In the genomic region with DNA sequence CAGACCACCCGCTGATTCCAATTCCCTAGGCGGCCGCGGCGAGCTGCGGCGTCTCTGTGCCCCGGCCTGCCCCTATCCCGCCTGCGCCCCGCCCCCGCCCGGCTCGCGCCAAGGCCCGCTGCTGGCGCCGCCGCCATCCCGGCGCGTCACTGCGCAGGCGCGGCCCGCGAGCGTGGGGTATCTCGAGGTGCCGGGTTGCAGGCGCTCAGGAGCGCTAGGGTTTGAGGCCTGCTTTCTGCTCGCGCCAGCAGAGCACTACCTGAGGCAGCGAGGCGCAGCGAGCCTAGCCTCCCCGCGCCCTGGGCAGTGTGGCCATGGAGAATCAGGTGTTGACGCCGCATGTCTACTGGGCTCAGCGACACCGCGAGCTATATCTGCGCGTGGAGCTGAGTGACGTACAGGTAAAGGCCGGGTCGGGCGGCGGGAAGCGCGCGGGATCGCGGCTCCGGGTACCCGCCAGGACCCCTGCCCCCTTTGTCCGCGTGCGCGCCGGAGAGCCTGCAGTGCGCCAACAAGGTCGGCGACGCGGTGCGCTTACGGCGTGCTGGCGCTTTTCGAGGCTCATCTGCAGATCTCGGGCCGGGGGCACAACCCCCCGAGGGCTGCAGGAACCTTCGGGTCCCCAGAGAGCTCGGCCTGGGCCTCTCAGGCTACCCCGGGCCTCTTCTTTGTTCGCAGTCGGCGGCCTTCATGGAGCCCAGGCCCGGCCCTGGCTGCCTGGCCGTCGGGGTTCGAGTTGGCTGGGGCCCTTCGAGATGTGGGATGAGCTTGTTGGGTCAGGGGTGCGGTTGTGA, we compare ENCODE assay signal across 8 cellular contexts. TPM values are rescaled to one million over a fixed set of nuclear protein-coding genes. Genes with fewer than 3 reads are reported as not detected.
DNase-seq lines count a peak whose midpoint lies in the region; ATAC-seq and TF ChIP-seq lines count a peak whose summit lies in the region.

A gene with protein sequence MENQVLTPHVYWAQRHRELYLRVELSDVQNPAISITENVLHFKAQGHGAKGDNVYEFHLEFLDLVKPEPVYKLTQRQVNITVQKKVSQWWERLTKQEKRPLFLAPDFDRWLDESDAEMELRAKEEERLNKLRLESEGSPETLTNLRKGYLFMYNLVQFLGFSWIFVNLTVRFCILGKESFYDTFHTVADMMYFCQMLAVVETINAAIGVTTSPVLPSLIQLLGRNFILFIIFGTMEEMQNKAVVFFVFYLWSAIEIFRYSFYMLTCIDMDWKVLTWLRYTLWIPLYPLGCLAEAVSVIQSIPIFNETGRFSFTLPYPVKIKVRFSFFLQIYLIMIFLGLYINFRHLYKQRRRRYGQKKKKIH (plus strand): TSS at position 146 of the 794 bp plus-strand sequence. CDS start 169 bp downstream, at position 315.

- H3K4me3 ChIP-seq in AG10803 (ENCODE audit: low read length) = peak within 1 kb of the TSS; percentile 94
- peak within 1 kb of the TSS; percentile 83 to 94 for H3K4me3 ChIP-seq in left lung

- no peaks in the 10 kb centered on the region for H3K36me3 Mint-ChIP-seq in dendritic cell treated with granulocyte-macrophage colony-stimulating factor and Interleukin-4, amounts not matched to agents 40 ng/mL and 50 ng/mL, for 4 days (ENCODE audit: low read depth)

- no peaks in the 10 kb centered on the region for H3K36me3 ChIP-seq in left lung

- peaks cover 7% of the 10 kb centered on the region for H3K4me1 Mint-ChIP-seq in dendritic cell treated with granulocyte-macrophage colony-stimulating factor and Interleukin-4, amounts not matched to agents 40 ng/mL and 50 ng/mL, for 4 days (ENCODE audit: low read depth)

- H3K27me3 Mint-ChIP-seq in dendritic cell treated with granulocyte-macrophage colony-stimulating factor and Interleukin-4, amounts not matched to agents 40 ng/mL and 50 ng/mL, for 4 days = no peaks in the 10 kb centered on the region

- no peaks in the 10 kb centered on the region for H3K27me3 ChIP-seq in left lung

- no peak for TF ChIP-seq CTCF in AG10803 (conservative IDR thresholded peaks at IDR 0.05; ENCODE audit: low read length)
- no peak for TF ChIP-seq CTCF in left lung (IDR thresholded peaks at IDR 0.05)

- H3K9me3 ChIP-seq in left lung = no peaks in the 10 kb centered on the region

- peak within 1 kb of the TSS; percentile 80 for H3K4me3 Mint-ChIP-seq in dendritic cell treated with granulocyte-macrophage colony-stimulating factor and Interleukin-4, amounts not matched to agents 40 ng/mL and 50 ng/mL, for 4 days

- peak; percentile 81 for TF ChIP-seq POLR2A in GM19099 (IDR thresholded peaks at IDR 0.05; ENCODE audit: extremely low read depth, insufficient read length, low read depth)

- peaks cover 5 to 21% of the 10 kb centered on the region in 2 donors for H3K4me1 ChIP-seq in left lung

- ATAC-seq in HG03457 (IDR thresholded peaks at IDR 0.05; ENCODE audit: unreplicated experiment) = peak; percentile 57
- peak; percentile 90 for ATAC-seq in left lung

- peak within 1 kb of the TSS; percentile 66 to 78 for H3K27ac ChIP-seq in left lung

- DNase-seq in AG10803 (ENCODE audit: low read depth) (peak; percentile 67), NCI-H526 treated with DMSO at 0.1 percent for 48 hours (lab: John Stamatoyannopoulos, UW) (peak; percentile 77), left lung (peak; percentile 87 to 97)
- peak; percentile 87 for DNase-seq in activated CD4-positive, alpha-beta T cell treated with anti-CD3 and anti-CD28 coated beads, Interleukin-2, amount 50 U/mL, for 1 hour
- DNase-seq in stimulated activated CD4-positive, alpha-beta T cell treated with anti-CD3 and anti-CD28 coated beads, Interleukin-2, amount 100 ng/mL, for 48 hours = peak; percentile 91 to 92

- peak within 1 kb of the TSS; percentile 51 for H3K27ac Mint-ChIP-seq in dendritic cell treated with granulocyte-macrophage colony-stimulating factor and Interleukin-4, amounts not matched to agents 40 ng/mL and 50 ng/mL, for 4 days

- no peaks in the 10 kb centered on the region for H3K9me3 Mint-ChIP-seq in dendritic cell treated with granulocyte-macrophage colony-stimulating factor and Interleukin-4, amounts not matched to agents 40 ng/mL and 50 ng/mL, for 4 days

- intact Hi-C loops in dendritic cell treated with granulocyte-macrophage colony-stimulating factor and Interleukin-4, amounts not matched to agents 40 ng/mL and 50 ng/mL, for 4 days (cut with micrococcal nuclease) = loop anchor here (1.0 kb wide), 1 partner anchor 13 kb away; a partner anchor contains a TSS
- intact Hi-C loops in left lung (cut with DNase I) = no loop called here

RNA-seq across cellular contexts. Expression of the gene that starts here (rescaled TPM):
- total RNA-seq in left lung = 10 to 100 TPM; 51.1 to 86.4 TPM

Comparison
In these comparisons a context has a peak if more than half of its experiments do, and no peak if none do; other contexts are left out.
1. Peak in every context shown above with its lines: DNase-seq, ATAC-seq, H3K4me3 ChIP-seq and H3K27ac ChIP-seq.